ENCODE assay signal across 20 cellular contexts in genomic region chr14:76208340-76208739, GRCh38. TPM values are rescaled to one million over a fixed set of nuclear protein-coding genes. Genes with fewer than 3 reads are reported as not detected.
A peak's percentile ranks its signal among the peaks of the same experiment; 100 is the strongest.
DNase-seq lines count a peak whose midpoint lies in the region; ATAC-seq, FAIRE-seq and TF ChIP-seq lines count a peak whose summit lies in the region.
"Had no signal": no experiment of that assay in that cellular context is flagged by ENCODE, and none has a peak within 500 bp of the region (broad histone marks: within the 10 kb centered on the region; RNA-seq: fewer than 3 reads in every experiment).

No MANE protein-coding gene starts in this region.

- H3K9ac ChIP-seq in mesendoderm (ENCODE audit: low read length), result no peak overlapping the region

- H3K23ac ChIP-seq in mesendoderm (ENCODE audit: low read length), result no peak overlapping the region

- H3K4me1 Mint-ChIP-seq in WTC11, result peaks cover 25% of the 10 kb centered on the region

- H3K56ac ChIP-seq in mesendoderm (ENCODE audit: low read length), result no peak overlapping the region

- H3K27me3 Mint-ChIP-seq in WTC11 (ENCODE audit: low read depth), result no peaks in the 10 kb centered on the region
- H3K27me3 Mint-ChIP-seq: CD4-positive, CD25-positive, alpha-beta regulatory T cell had no signal

- no peaks in the 10 kb centered on the region for H3K9me3 ChIP-seq in HEK293 (ENCODE audit: control insufficient read depth, insufficient read depth, low read depth, low read length)

- DNase-seq in GM12891 (ENCODE audit: insufficient read length, low spot score) (no peak), WTC11 (ENCODE audit: low spot score) (no peak), mesendoderm (peak; percentile 22), NCI-H526 treated with DMSO at 0.1 percent for 48 hours (lab: John Stamatoyannopoulos, UW) (no peak), T1000 (lab: John Stamatoyannopoulos, UW) (no peak)
- no peak for DNase-seq in activated effector memory CD4-positive, alpha-beta T cell treated with anti-CD3 and anti-CD28 coated beads, Interleukin-2, amount 50 U/mL, for 16 hours
- DNase-seq: CD4-positive, CD25-positive, alpha-beta regulatory T cell; DMS79; NCI-H1092; NCI-H1436; NCI-H1930; NCI-H2171; NCI-H345; NCI-H524; RPMI8226; SHP77 had no signal

- peak; percentile 57 for ATAC-seq in WTC11

- no peak overlapping the region for H2BK15ac ChIP-seq in mesendoderm (replicated peaks; ENCODE audit: low read depth)

- H2BK120ac ChIP-seq in mesendoderm (ENCODE audit: low read depth, low read length), result no peak overlapping the region

- FAIRE-seq in GM12891 (lab: Jason Lieb, UNC), result peak; percentile 38
- FAIRE-seq: GM19239, H1 had no signal

- H3K9me3 Mint-ChIP-seq in WTC11, result no peaks in the 10 kb centered on the region

- H3K36me3 ChIP-seq in HEK293 (ENCODE audit: control insufficient read depth in 2 of 2, insufficient read depth in 1 of 2, low read length in 2 of 2), result peaks cover 0 to 21% of the 10 kb centered on the region in 2 experiments; a peak in 1 of 3 replicates
- no peaks in the 10 kb centered on the region for H3K36me3 ChIP-seq in mesendoderm (ENCODE audit: control insufficient read depth, insufficient read depth, low read length)

- TF ChIP-seq CTCF in HEK293 (tag by site-specific recombination; IDR thresholded peaks at IDR 0.05) (no peak), WTC11 (IDR thresholded peaks at IDR 0.05) (no peak)

- no peak overlapping the region for H3K4me3 Mint-ChIP-seq in WTC11
- H3K4me3 Mint-ChIP-seq: CD4-positive, CD25-positive, alpha-beta regulatory T cell; T-helper 1 cell treated with Interleukin-12 subunit alpha and Interleukin-12 subunit beta and Interleukin-4 antibody, amounts not matched to agents 30 μg/mL and 1 μg/mL, for 36 hours had no signal

- H3K4me2 ChIP-seq in mesendoderm (ENCODE audit: low read length), result no peak overlapping the region

- no peak overlapping the region for H3K4ac ChIP-seq in mesendoderm (ENCODE audit: low read depth, low read length)

- H3K27ac ChIP-seq in HEK293 (ENCODE audit: extremely low read depth, low read depth, low read length), result no peak overlapping the region
- no peak overlapping the region for H3K27ac ChIP-seq in mesendoderm (ENCODE audit: low read depth, low read length)

- POLR2A ChIA-PET in HEK293 (lab: Yijun Ruan, JAX) (no interaction called here), WTC11 (lab: Charles Lee) (no interaction called here)

- WGBS in mesendoderm (ENCODE audit: extremely low coverage, insufficient coverage, low lambda C conversion rate), result no CpG with 5 or more reads among the region's 5 CpGs

- peaks cover 9% of the 10 kb centered on the region for H3K36me3 Mint-ChIP-seq in WTC11

- H4K8ac ChIP-seq in mesendoderm (ENCODE audit: low read depth, low read length), result no peak overlapping the region

- H3K18ac ChIP-seq in mesendoderm (ENCODE audit: low read length), result no peak overlapping the region

- no peaks in the 10 kb centered on the region for H3K79me2 ChIP-seq in mesendoderm (ENCODE audit: control insufficient read depth, insufficient read depth, low read length)

- peak overlapping the region; percentile 3; the same call in 1 of the 2 replicates for H3K27ac Mint-ChIP-seq in WTC11
- H3K27ac Mint-ChIP-seq: T-helper 1 cell treated with Interleukin-12 subunit alpha and Interleukin-12 subunit beta and Interleukin-4 antibody, amounts not matched to agents 30 μg/mL and 1 μg/mL, for 36 hours had no signal

- no peak overlapping the region for H2BK5ac ChIP-seq in mesendoderm (ENCODE audit: low read length)

- TF ChIP-seq POLR2A in GM12891 (IDR thresholded peaks at IDR 0.05; ENCODE audit: low read depth, low read length), result no peak

- H3K4me3 ChIP-seq in HEK293 (ENCODE audit: low read depth, low read length) (no peak overlapping the region), mesendoderm (ENCODE audit: low read length) (no peak overlapping the region)

- CTCF ChIA-PET in HEK293 (lab: Yijun Ruan, JAX), result no interaction called here
- CTCF ChIA-PET in WTC11 (lab: Charles Lee), result interaction anchor here (1.5 kb wide), 1 partner anchor 179 kb away, joined by 7 read pairs; no protein-coding TSS in a partner anchor

- no peaks in the 10 kb centered on the region for H3K4me1 ChIP-seq in HEK293 (ENCODE audit: control insufficient read depth, insufficient read depth, low read length)
- no peaks in the 10 kb centered on the region for H3K4me1 ChIP-seq in mesendoderm (ENCODE audit: control insufficient read depth, low read depth, low read length)

- no peaks in the 10 kb centered on the region for H3K79me1 ChIP-seq in mesendoderm (ENCODE audit: low read length)

- H4K5ac ChIP-seq in mesendoderm (ENCODE audit: low read length), result no peak overlapping the region

- no peaks in the 10 kb centered on the region for H3K27me3 ChIP-seq in mesendoderm (ENCODE audit: insufficient read depth, low read length, poor library complexity)

- no peak overlapping the region for H2AK5ac ChIP-seq in mesendoderm (ENCODE audit: low read length)

TF ChIP-seq in GM12891, 5 proteins besides CTCF, POLR2A, EP300 and RAD21:
- TF ChIP-seq SPI1 (IDR thresholded peaks at IDR 0.05; ENCODE audit: low read depth, low read length), result no peak
- TF ChIP-seq POLR2AphosphoS5 (IDR thresholded peaks at IDR 0.05; ENCODE audit: low read depth, low read length), result 0 out of 2 replicates have a peak, but pooled peaks have one; percentile 44
TF ChIP-seq in GM12891: peak in this region for 1.

TF ChIP-seq in HEK293, 187 proteins besides CTCF, POLR2A, EP300 and RAD21 (continues in another document):
- peak; percentile 83 for TF ChIP-seq ZFHX2 (tag by site-specific recombination; conservative IDR thresholded peaks at IDR 0.05)

TF ChIP-seq in WTC11, 78 proteins besides CTCF, POLR2A, EP300 and RAD21:
- TF ChIP-seq GABPB1 (CRISPR knock-in tag; IDR thresholded peaks at IDR 0.05), result no peak
- TF ChIP-seq E2F1 (CRISPR knock-in tag; IDR thresholded peaks at IDR 0.05), result no peak
- TF ChIP-seq PRDM15 (CRISPR knock-in tag; IDR thresholded peaks at IDR 0.05), result no peak
- no peak for TF ChIP-seq MAX (CRISPR knock-in tag; IDR thresholded peaks at IDR 0.05)
- no peak for TF ChIP-seq SP1 (CRISPR knock-in tag; conservative IDR thresholded peaks at IDR 0.05)
- TF ChIP-seq ZNF263 (CRISPR knock-in tag; IDR thresholded peaks at IDR 0.05; ENCODE audit: low read depth), result no peak
- TF ChIP-seq JUN (CRISPR knock-in tag; IDR thresholded peaks at IDR 0.05), result no peak
- no peak for TF ChIP-seq TP53 (CRISPR knock-in tag; IDR thresholded peaks at IDR 0.05)
- no peak for TF ChIP-seq ZNF219 (CRISPR knock-in tag; IDR thresholded peaks at IDR 0.05; ENCODE audit: borderline replicate concordance)
- no peak for TF ChIP-seq ETV6 (CRISPR knock-in tag; IDR thresholded peaks at IDR 0.05)
- no peak for TF ChIP-seq ZNF671 (CRISPR knock-in tag; IDR thresholded peaks at IDR 0.05)
- TF ChIP-seq CBFB (CRISPR knock-in tag; IDR thresholded peaks at IDR 0.05; ENCODE audit: low read depth), result no peak
- TF ChIP-seq FOXJ3 (CRISPR knock-in tag; IDR thresholded peaks at IDR 0.05; ENCODE audit: borderline replicate concordance), result no peak

RNA-seq across cellular contexts. Expression of gene GPATCH2L, which starts 56.6 kb away (rescaled TPM):
- polyA plus RNA-seq in GM12891 (2012; ENCODE audit: low read depth, missing spikeins), result 35.0 TPM
- 67.2 to 70.6 TPM (median 67.8 TPM) in 3 replicates for total RNA-seq in WTC11 (2021)
- polyA plus RNA-seq in mesendoderm (2013, experiment 1 of 2), result 16.9 TPM
- 17.6 TPM for polyA plus RNA-seq in mesendoderm (2013, experiment 2 of 2)
